8 cellular contexts compared by ENCODE assay signal in the genomic region with DNA sequence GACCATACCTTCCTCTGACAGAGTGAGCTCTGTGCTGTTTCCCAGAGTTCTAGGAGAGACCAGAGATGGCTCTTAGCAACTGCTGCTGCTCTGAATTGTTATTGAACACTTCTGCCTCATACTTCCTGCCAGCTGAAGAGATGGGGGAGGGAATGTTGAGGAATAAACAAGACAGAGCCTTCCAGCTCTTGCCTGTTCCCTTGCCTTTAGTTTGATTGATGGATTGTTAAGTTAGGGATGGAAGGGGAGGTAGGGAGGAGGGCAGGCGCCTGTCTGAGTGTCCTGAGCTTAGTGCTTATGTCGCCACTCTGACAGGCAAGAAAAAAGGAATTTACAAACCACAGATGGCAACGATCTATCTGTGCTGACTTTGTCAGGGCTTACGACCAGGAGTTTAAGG. TPM values are rescaled to one million over a fixed set of nuclear protein-coding genes. Genes with fewer than 3 reads are reported as not detected.
DNase-seq lines count a peak whose midpoint lies in the region; ATAC-seq and TF ChIP-seq lines count a peak whose summit lies in the region.

No MANE protein-coding gene starts in this region.

- H3K36me3 ChIP-seq in endodermal cell (ENCODE audit: control insufficient read depth, insufficient read depth, low read length) (peaks cover 66% of the 10 kb centered on the region), ascending aorta (peaks cover 13 to 29% of the 10 kb centered on the region in 2 donors)

- H3K36me3 Mint-ChIP-seq in endodermal cell (ENCODE audit: low read depth): peaks cover 50% of the 10 kb centered on the region

- H3K4me3 Mint-ChIP-seq in endodermal cell: no peak overlapping the region

- TF ChIP-seq CTCF in endodermal cell (conservative IDR thresholded peaks at IDR 0.05) (no peak), ascending aorta (IDR thresholded peaks at IDR 0.05) (no peak)

- intact Hi-C loops in ascending aorta (cut with DNase I): no loop called here

- no peaks in the 10 kb centered on the region for H3K9me3 Mint-ChIP-seq in endodermal cell

- H3K9ac ChIP-seq in endodermal cell (ENCODE audit: extremely low read depth, low read length, poor library complexity, severe bottlenecking): no peak overlapping the region

- H3K4me3 ChIP-seq in endodermal cell (ENCODE audit: low read length) (no peak overlapping the region), ascending aorta (no peak overlapping the region)

- peaks cover 8% of the 10 kb centered on the region for H3K4me1 Mint-ChIP-seq in endodermal cell

- H3K27ac ChIP-seq in endodermal cell (ENCODE audit: low read depth, low read length): peak overlapping the region; percentile 38
- no peak overlapping the region for H3K27ac ChIP-seq in ascending aorta

- H3K9me3 ChIP-seq in endodermal cell (ENCODE audit: control insufficient read depth, low read length) (no peaks in the 10 kb centered on the region), ascending aorta (no peaks in the 10 kb centered on the region)

- H3K27me3 Mint-ChIP-seq in endodermal cell (ENCODE audit: insufficient read depth): no peaks in the 10 kb centered on the region

- no peak for ATAC-seq in GM19023 (IDR thresholded peaks at IDR 0.05; ENCODE audit: unreplicated experiment)

- DNase-seq in ELR (ENCODE audit: low read depth) (peak; percentile 45), NCI-H524 (lab: John Stamatoyannopoulos, UW) (peak; percentile 67 to 72), endodermal cell (no peak), pons (ENCODE audit: low spot score) (peak; percentile 74), SIG-M5 treated with dmso at 0.1 percent for 504 hours (lab: John Stamatoyannopoulos, UW; ENCODE audit: unreplicated experiment) (no peak), ascending aorta (ENCODE audit: low spot score in 2 of 2) (no peak), NCI-H1048 (lab: John Stamatoyannopoulos, UW) (no peak)

- no peaks in the 10 kb centered on the region for H3K27me3 ChIP-seq in endodermal cell (ENCODE audit: control insufficient read depth, insufficient read depth, low read length, poor library complexity, severe bottlenecking)
- H3K27me3 ChIP-seq in ascending aorta: no peaks in the 10 kb centered on the region

- WGBS in endodermal cell (ENCODE audit: insufficient coverage in 1 of 2, insufficient read length in 1 of 2), 2 experiments: 77% methylated on average over 4 of the region's 4 CpGs; no CpG with 5 or more reads in 1 of the 2 experiments

- H3K4me1 ChIP-seq in endodermal cell (ENCODE audit: control insufficient read depth, insufficient read depth, low read length) (peaks cover 4% of the 10 kb centered on the region), ascending aorta (peaks cover 10 to 14% of the 10 kb centered on the region in 2 donors)

- H3K27ac Mint-ChIP-seq in endodermal cell: no peak overlapping the region

RNA-seq across cellular contexts. Expression of a gene that starts 42.8 kb away (rescaled TPM):
- total RNA-seq in endodermal cell: 10 to 100 TPM; 52.3 to 54.8 TPM
- 35.4 TPM for polyA plus RNA-seq in endodermal cell (2013, experiment 1 of 2)
- 33.2 TPM for polyA plus RNA-seq in endodermal cell (2013, experiment 2 of 2)
- total RNA-seq in ascending aorta: 16.0 TPM

Comparison
In these comparisons a context has a peak if more than half of its experiments do, and no peak if none do; other contexts are left out.
1. DNase-seq: peak in ELR (single experiment), NCI-H524 (2 of 2) and pons (single experiment); none in endodermal cell (single experiment), SIG-M5 treated with dmso at 0.1 percent for 504 hours (single experiment), ascending aorta (0 of 2) and NCI-H1048 (single experiment).